Comparison of ENCODE assay signal across 2 cellular contexts in the genomic region with DNA sequence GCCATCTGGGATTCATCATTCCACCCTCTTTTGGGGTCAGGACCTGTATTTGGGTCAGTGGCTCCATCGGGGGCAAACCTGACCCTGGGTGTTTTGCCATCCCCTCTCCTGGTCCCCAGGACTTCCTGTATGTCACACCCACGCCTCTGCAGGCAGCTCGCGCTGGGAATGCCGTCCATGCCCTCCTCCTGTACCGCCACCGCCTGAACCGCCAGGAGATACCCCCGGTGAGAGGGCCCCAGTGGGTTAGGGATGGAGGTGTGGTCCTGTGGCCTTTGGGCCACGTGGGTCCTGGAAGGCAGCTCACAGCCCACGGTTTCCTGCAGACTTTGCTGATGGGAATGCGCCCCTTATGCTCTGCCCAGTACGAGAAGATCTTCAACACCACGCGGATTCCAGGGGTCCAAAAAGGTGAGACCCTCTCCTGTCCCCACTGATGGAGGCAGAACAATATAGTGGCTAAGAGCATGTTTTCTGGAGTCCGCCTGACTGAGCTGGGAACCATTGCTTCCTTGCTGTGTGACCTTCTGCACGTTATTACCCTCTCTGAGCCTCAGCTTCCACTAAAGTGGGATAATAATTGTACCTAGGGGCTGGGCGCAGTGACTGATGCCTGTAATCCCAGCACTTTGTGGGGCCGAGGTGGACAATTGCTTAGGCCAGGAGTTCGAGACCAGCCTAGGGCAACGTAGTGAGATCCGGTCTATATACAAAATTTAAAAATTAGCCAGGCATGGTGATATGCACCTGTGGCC.
TF ChIP-seq lines count a peak whose summit lies in the region.

No MANE protein-coding gene starts in this region.

TF ChIP-seq in HEK293, 187 proteins besides CTCF, POLR2A, EP300 and RAD21:
- no peak for TF ChIP-seq ZNF223 (tag by site-specific recombination; IDR thresholded peaks at IDR 0.05)
- peak; percentile 85; the same call in 1 of the 2 replicates for TF ChIP-seq ZNF768 (tag by site-specific recombination; IDR thresholded peaks at IDR 0.05)
- TF ChIP-seq, protein P1, sequence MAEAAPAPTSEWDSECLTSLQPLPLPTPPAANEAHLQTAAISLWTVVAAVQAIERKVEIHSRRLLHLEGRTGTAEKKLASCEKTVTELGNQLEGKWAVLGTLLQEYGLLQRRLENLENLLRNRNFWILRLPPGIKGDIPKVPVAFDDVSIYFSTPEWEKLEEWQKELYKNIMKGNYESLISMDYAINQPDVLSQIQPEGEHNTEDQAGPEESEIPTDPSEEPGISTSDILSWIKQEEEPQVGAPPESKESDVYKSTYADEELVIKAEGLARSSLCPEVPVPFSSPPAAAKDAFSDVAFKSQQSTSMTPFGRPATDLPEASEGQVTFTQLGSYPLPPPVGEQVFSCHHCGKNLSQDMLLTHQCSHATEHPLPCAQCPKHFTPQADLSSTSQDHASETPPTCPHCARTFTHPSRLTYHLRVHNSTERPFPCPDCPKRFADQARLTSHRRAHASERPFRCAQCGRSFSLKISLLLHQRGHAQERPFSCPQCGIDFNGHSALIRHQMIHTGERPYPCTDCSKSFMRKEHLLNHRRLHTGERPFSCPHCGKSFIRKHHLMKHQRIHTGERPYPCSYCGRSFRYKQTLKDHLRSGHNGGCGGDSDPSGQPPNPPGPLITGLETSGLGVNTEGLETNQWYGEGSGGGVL (tag by site-specific recombination; IDR thresholded peaks at IDR 0.05), result no peak
- TF ChIP-seq, protein P2, sequence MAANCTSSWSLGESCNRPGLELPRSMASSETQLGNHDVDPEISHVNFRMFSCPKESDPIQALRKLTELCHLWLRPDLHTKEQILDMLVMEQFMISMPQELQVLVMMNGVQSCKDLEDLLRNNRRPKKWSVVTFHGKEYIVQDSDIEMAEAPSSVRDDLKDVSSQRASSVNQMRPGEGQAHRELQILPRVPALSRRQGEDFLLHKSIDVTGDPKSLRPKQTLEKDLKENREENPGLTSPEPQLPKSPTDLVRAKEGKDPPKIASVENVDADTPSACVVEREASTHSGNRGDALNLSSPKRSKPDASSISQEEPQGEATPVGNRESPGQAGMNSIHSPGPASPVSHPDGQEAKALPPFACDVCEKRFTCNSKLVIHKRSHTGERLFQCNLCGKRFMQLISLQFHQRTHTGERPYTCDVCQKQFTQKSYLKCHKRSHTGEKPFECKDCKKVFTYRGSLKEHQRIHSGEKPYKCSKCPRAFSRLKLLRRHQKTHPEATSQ (tag by site-specific recombination; IDR thresholded peaks at IDR 0.05), result no peak

TF ChIP-seq in K562, 482 proteins besides CTCF, POLR2A, EP300 and RAD21:
- peak; percentile 96 for TF ChIP-seq BCOR (IDR thresholded peaks at IDR 0.05)
- no peak for TF ChIP-seq ZNF23 (CRISPR knock-in tag; IDR thresholded peaks at IDR 0.05)
- TF ChIP-seq FOS (IDR thresholded peaks at IDR 0.05; ENCODE audit: extremely low read depth, insufficient read length), result no peak
- TF ChIP-seq RBM25 (IDR thresholded peaks at IDR 0.05; ENCODE audit: low read depth, low read length, severe bottlenecking), result peak; percentile 89
- TF ChIP-seq, protein P3, sequence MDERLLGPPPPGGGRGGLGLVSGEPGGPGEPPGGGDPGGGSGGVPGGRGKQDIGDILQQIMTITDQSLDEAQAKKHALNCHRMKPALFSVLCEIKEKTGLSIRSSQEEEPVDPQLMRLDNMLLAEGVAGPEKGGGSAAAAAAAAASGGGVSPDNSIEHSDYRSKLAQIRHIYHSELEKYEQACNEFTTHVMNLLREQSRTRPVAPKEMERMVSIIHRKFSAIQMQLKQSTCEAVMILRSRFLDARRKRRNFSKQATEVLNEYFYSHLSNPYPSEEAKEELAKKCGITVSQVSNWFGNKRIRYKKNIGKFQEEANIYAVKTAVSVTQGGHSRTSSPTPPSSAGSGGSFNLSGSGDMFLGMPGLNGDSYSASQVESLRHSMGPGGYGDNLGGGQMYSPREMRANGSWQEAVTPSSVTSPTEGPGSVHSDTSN (CRISPR knock-in tag; IDR thresholded peaks at IDR 0.05; ENCODE audit: low read depth), result no peak
- TF ChIP-seq, protein P3 (tag; conservative IDR thresholded peaks at IDR 0.05; ENCODE audit: low read depth), result no peak
- TF ChIP-seq SMARCA5 (IDR thresholded peaks at IDR 0.05), result peak; percentile 72; the same call in 1 of the 2 replicates
- TF ChIP-seq HDAC2 (IDR thresholded peaks at IDR 0.05), result 0 out of 2 replicates have a peak, but pooled peaks have one; percentile 28
- TF ChIP-seq PTBP1 (IDR thresholded peaks at IDR 0.05; ENCODE audit: low read depth, low read length), result 0 out of 2 replicates have a peak, but pooled peaks have one; percentile 38
- peak; percentile 65 to 76 for TF ChIP-seq KDM1A (IDR thresholded peaks at IDR 0.05)
- TF ChIP-seq ZFP36 (IDR thresholded peaks at IDR 0.05; ENCODE audit: low read depth, low read length, partially characterized antibody), result peak; percentile 73
